Comparison of ENCODE assay signal across 26 cellular contexts in the genomic region with DNA sequence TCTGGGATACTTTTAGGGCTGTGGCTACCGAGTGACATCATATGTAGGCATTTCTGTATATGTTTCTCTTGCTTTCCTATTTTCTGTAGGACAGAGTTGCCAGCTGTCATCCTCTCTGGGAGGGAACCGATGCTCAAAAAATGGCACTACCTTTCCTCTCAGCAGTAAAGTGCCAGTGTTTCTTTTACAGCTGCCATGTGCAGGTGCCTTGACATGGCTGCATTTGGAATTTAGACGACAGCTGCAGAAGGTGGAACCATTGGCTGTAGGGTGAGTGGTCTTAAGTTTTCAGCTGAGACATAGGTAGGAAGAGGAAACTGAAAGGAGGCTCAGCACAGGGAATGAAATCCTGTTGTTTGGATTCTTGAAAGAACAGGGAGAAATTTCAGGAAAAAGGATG. TPM values are rescaled to one million over a fixed set of nuclear protein-coding genes. Genes with fewer than 3 reads are reported as not detected.
A peak's percentile ranks its signal among the peaks of the same experiment; 100 is the strongest.
DNase-seq lines count a peak whose midpoint lies in the region; ATAC-seq and FAIRE-seq lines count a peak whose summit lies in the region.
"Had no signal": no experiment of that assay in that cellular context is flagged by ENCODE, and none has a peak within 500 bp of the region (broad histone marks: within the 10 kb centered on the region; RNA-seq: fewer than 3 reads in every experiment).

No MANE protein-coding gene starts in this region.

- H3K27ac ChIP-seq in CD4-positive, CD25-positive, alpha-beta regulatory T cell (ENCODE audit: insufficient read depth, low read length, poor library complexity, severe bottlenecking), result no peak overlapping the region
- H3K27ac ChIP-seq: BLaER1, sigmoid colon, SK-N-MC, uterus had no signal

- no peak overlapping the region for H3K4me3 Mint-ChIP-seq in CD4-positive, CD25-positive, alpha-beta regulatory T cell
- H3K4me3 Mint-ChIP-seq: activated naive CD8-positive, alpha-beta T cell treated with anti-CD3 and anti-CD28 coated beads, Interleukin-2, amount 10 ng/mL, durations not matched to agents 7 days and 5 days; mesothelial cell of epicardium; natural killer cell treated with Interleukin-12 subunit alpha and Interleukin-12 subunit beta and Interleukin-15 and Interleukin-18, amount 100 ng/mL, for 72 hours; T-helper 17 cell had no signal

- H3K9me3 Mint-ChIP-seq in CD4-positive, CD25-positive, alpha-beta regulatory T cell, result no peaks in the 10 kb centered on the region
- H3K9me3 Mint-ChIP-seq: mesothelial cell of epicardium; natural killer cell treated with Interleukin-12 subunit alpha and Interleukin-12 subunit beta and Interleukin-15 and Interleukin-18, amount 100 ng/mL, for 72 hours had no signal

- no peak overlapping the region for H3K4me3 ChIP-seq in CD4-positive, CD25-positive, alpha-beta regulatory T cell (ENCODE audit: low read depth, low read length)
- H3K4me3 ChIP-seq in endocrine pancreas (ENCODE audit: control insufficient read depth, insufficient read depth, low read length), result peak overlapping the region; percentile 6
- H3K4me3 ChIP-seq: BLaER1, K562, sigmoid colon, SK-N-MC, uterus had no signal

- H3K4me1 Mint-ChIP-seq in CD4-positive, CD25-positive, alpha-beta regulatory T cell, result peaks cover 13 to 28% (median 19%) of the 10 kb centered on the region in 4 donors

- no peaks in the 10 kb centered on the region for H3K36me3 ChIP-seq in CD4-positive, CD25-positive, alpha-beta regulatory T cell (ENCODE audit: control insufficient read depth, insufficient read depth, low read length)
- no peaks in the 10 kb centered on the region for H3K36me3 ChIP-seq in endocrine pancreas (ENCODE audit: control insufficient read depth, insufficient read depth, low read length)
- H3K36me3 ChIP-seq: BLaER1, sigmoid colon, uterus had no signal

- no peaks in the 10 kb centered on the region for H3K27me3 ChIP-seq in CD4-positive, CD25-positive, alpha-beta regulatory T cell (ENCODE audit: control insufficient read depth, insufficient read depth, low read length)
- H3K27me3 ChIP-seq in endocrine pancreas (ENCODE audit: control insufficient read depth, insufficient read depth, low read length), result no peaks in the 10 kb centered on the region
- H3K27me3 ChIP-seq: BLaER1, sigmoid colon, uterus had no signal

- H3K27me3 Mint-ChIP-seq in CD4-positive, CD25-positive, alpha-beta regulatory T cell, result no peaks in the 10 kb centered on the region
- H3K27me3 Mint-ChIP-seq: activated naive CD8-positive, alpha-beta T cell treated with anti-CD3 and anti-CD28 coated beads, Interleukin-2, amount 10 ng/mL, durations not matched to agents 7 days and 5 days; natural killer cell treated with Interleukin-12 subunit alpha and Interleukin-12 subunit beta and Interleukin-15 and Interleukin-18, amount 100 ng/mL, for 72 hours; T-helper 17 cell had no signal

- no peaks in the 10 kb centered on the region for H3K4me1 ChIP-seq in CD4-positive, CD25-positive, alpha-beta regulatory T cell (ENCODE audit: control insufficient read depth, insufficient read depth, low read length, poor library complexity, severe bottlenecking)
- peaks cover 11% of the 10 kb centered on the region for H3K4me1 ChIP-seq in endocrine pancreas (ENCODE audit: control insufficient read depth, insufficient read depth, low read length)
- H3K4me1 ChIP-seq: uterus had no signal

- H3K9ac ChIP-seq in endocrine pancreas (ENCODE audit: control insufficient read depth, insufficient read depth, low read length), result no peak overlapping the region
- H3K9ac ChIP-seq: BLaER1 had no signal

- H3K27ac Mint-ChIP-seq in CD4-positive, CD25-positive, alpha-beta regulatory T cell, result peak overlapping the region in 2 of 3 donors; percentile 28 to 74
- H3K27ac Mint-ChIP-seq: activated naive CD8-positive, alpha-beta T cell treated with anti-CD3 and anti-CD28 coated beads, Interleukin-2, amount 10 ng/mL, durations not matched to agents 7 days and 5 days; mesothelial cell of epicardium; natural killer cell treated with Interleukin-12 subunit alpha and Interleukin-12 subunit beta and Interleukin-15 and Interleukin-18, amount 100 ng/mL, for 72 hours had no signal

- H3K36me3 Mint-ChIP-seq in CD4-positive, CD25-positive, alpha-beta regulatory T cell, result peaks cover 4% of the 10 kb centered on the region
- H3K36me3 Mint-ChIP-seq: mesothelial cell of epicardium; natural killer cell treated with Interleukin-12 subunit alpha and Interleukin-12 subunit beta and Interleukin-15 and Interleukin-18, amount 100 ng/mL, for 72 hours had no signal

- ATAC-seq in CD4-positive, CD25-positive, alpha-beta regulatory T cell (ENCODE audit: low read depth in 2 of 2), result no peak
- ATAC-seq: K562; natural killer cell treated with Interleukin-12 subunit alpha and Interleukin-12 subunit beta and Interleukin-15 and Interleukin-18, amount 100 ng/mL, for 72 hours; T-helper 17 cell had no signal

- peak; percentile 68 for FAIRE-seq in GM19239 (lab: Jason Lieb, UNC)
- FAIRE-seq: K562, RCC 7860 had no signal

- no peak for DNase-seq in CD4-positive, CD25-positive, alpha-beta regulatory T cell
- DNase-seq in GM19239 (ENCODE audit: insufficient read length, low spot score) (no peak), NCI-H2171 (lab: John Stamatoyannopoulos, UW) (peak; percentile 41), middle frontal gyrus (ENCODE audit: extremely low spot score, low spot score) (no peak), posterior vena cava (ENCODE audit: low spot score) (no peak)
- no peak for DNase-seq in activated CD4-positive, alpha-beta T cell treated with anti-CD3 and anti-CD28 coated beads for 4 hours
- DNase-seq in activated effector memory CD4-positive, alpha-beta T cell treated with anti-CD3 and anti-CD28 coated beads, Interleukin-2, amount 50 U/mL, for 16 hours, result no peak
- DNase-seq: ACHN; activated CD4-positive, alpha-beta T cell treated with anti-CD3 and anti-CD28 coated beads, Interleukin-2, amount 50 U/mL, for 1 hour; activated naive CD8-positive, alpha-beta T cell treated with anti-CD3 and anti-CD28 coated beads, Interleukin-2, amount 10 ng/mL, durations not matched to agents 7 days and 5 days; cerebellar nuclear complex; foreskin fibroblast; HCEC 1CT; NCI-H2029 treated with DMSO at 0.1 percent for 48 hours; NK-92 treated with Interleukin-12 subunit alpha and Interleukin-12 subunit beta, amount 100 ng/mL, for 24 hours; sigmoid colon; stimulated activated CD4-positive, alpha-beta T cell treated with anti-CD3 and anti-CD28 coated beads, Interleukin-15, amount 100 ng/mL, for 24 hours; T-helper 17 cell; uterus had no signal

- H3K9me3 ChIP-seq in CD4-positive, CD25-positive, alpha-beta regulatory T cell (ENCODE audit: control insufficient read depth in 2 of 2, low read length in 2 of 2), result no peaks in the 10 kb centered on the region
- H3K9me3 ChIP-seq in endocrine pancreas (ENCODE audit: control insufficient read depth, low read length), result no peaks in the 10 kb centered on the region
- H3K9me3 ChIP-seq: BLaER1, sigmoid colon, uterus had no signal

- intact Hi-C loops in posterior vena cava (cut with DNase I), result no loop called here

RNA-seq across cellular contexts. Expression of a gene that starts 20.2 kb away (rescaled TPM):
- total RNA-seq in CD4-positive, CD25-positive, alpha-beta regulatory T cell, result 29.9 TPM
- polyA plus RNA-seq in CD4-positive, CD25-positive, alpha-beta regulatory T cell, result 100 to 1,000 TPM; 105 to 138 (median 116) TPM
- 10 to 100 TPM; 17.0 to 18.2 TPM for total RNA-seq in posterior vena cava
